Comparison of ENCODE assay signal across 11 cellular contexts in genomic region chr2:64222351-64222750, GRCh38.
DNase-seq lines count a peak whose midpoint lies in the region; ATAC-seq, FAIRE-seq and TF ChIP-seq lines count a peak whose summit lies in the region.
"Had no signal": no experiment of that assay in that cellular context is flagged by ENCODE, and none has a peak within 500 bp of the region (broad histone marks: within the 10 kb centered on the region; RNA-seq: fewer than 3 reads in every experiment).

No MANE protein-coding gene starts in this region.

- H2AFZ ChIP-seq in smooth muscle cell (ENCODE audit: low read depth) = no peak overlapping the region

- H3K27ac ChIP-seq in right cardiac atrium (ENCODE audit: low read length) (no peak overlapping the region), smooth muscle cell (ENCODE audit: low read depth) (no peak overlapping the region), esophagus squamous epithelium (peak overlapping the region in 2 of 4 donors; percentile 21 to 48)

- no peaks in the 10 kb centered on the region for H3K27me3 Mint-ChIP-seq in MCF 10A (ENCODE audit: insufficient read depth, unreplicated experiment)

- no peaks in the 10 kb centered on the region for H3F3A ChIP-seq in smooth muscle cell (ENCODE audit: low read depth)

- no peaks in the 10 kb centered on the region for H3K36me3 Mint-ChIP-seq in MCF 10A (ENCODE audit: insufficient read depth, unreplicated experiment)

- H3K4me3 ChIP-seq in right cardiac atrium (ENCODE audit: low read length) (no peak overlapping the region), smooth muscle cell (no peak overlapping the region), esophagus squamous epithelium (no peak overlapping the region)

- no peak for TF ChIP-seq POLR2A in GM12891 (IDR thresholded peaks at IDR 0.05; ENCODE audit: low read depth, low read length)
- TF ChIP-seq POLR2A in esophagus squamous epithelium (IDR thresholded peaks at IDR 0.05) = no peak

- no peak overlapping the region for H3K4me3 Mint-ChIP-seq in MCF 10A (ENCODE audit: unreplicated experiment)

- intact Hi-C loops in MCF 10A (cut with micrococcal nuclease) = no loop called here
- intact Hi-C loops in right cardiac atrium (cut with DNase I) = no loop called here
- intact Hi-C loops in esophagus squamous epithelium (cut with DNase I) = no loop called here

- DNase-seq in NCI-H446 treated with DMSO at 0.1 percent for 48 hours (lab: John Stamatoyannopoulos, UW) = peak; percentile 33
- peak; percentile 34 for DNase-seq in MCF 10A (ENCODE audit: unreplicated experiment)
- DNase-seq in right cardiac atrium = no peak
- no peak for DNase-seq in smooth muscle cell (lab: John Stamatoyannopoulos, UW; ENCODE audit: unreplicated experiment)
- no peak for DNase-seq in GM12891 (ENCODE audit: insufficient read length, low spot score)
- no peak for DNase-seq in esophagus squamous epithelium (lab: John Stamatoyannopoulos, UW)
- DNase-seq in amniotic stem cell (lab: John Stamatoyannopoulos, UW) = no peak
- DNase-seq: activated effector memory CD4-positive, alpha-beta T cell treated with anti-CD3 and anti-CD28 coated beads, Interleukin-2, amount 50 U/mL, for 16 hours; EL; NCI-H2081 had no signal

- TF ChIP-seq CTCF in MCF 10A (IDR thresholded peaks at IDR 0.05; ENCODE audit: unreplicated experiment) (no peak), smooth muscle cell (IDR thresholded peaks at IDR 0.05; ENCODE audit: borderline replicate concordance, insufficient read depth, poor library complexity, severe bottlenecking) (no peak), esophagus squamous epithelium (IDR thresholded peaks at IDR 0.05) (no peak)

- H4K20me1 ChIP-seq in smooth muscle cell (ENCODE audit: low read depth) = no peaks in the 10 kb centered on the region

- H3K79me2 ChIP-seq in smooth muscle cell (ENCODE audit: low read depth) = no peaks in the 10 kb centered on the region

- H3K36me3 ChIP-seq in smooth muscle cell (ENCODE audit: low read depth) = no peaks in the 10 kb centered on the region
- no peaks in the 10 kb centered on the region for H3K36me3 ChIP-seq in esophagus squamous epithelium

- H3K4me2 ChIP-seq in smooth muscle cell = peak overlapping the region; percentile 8

- POLR2A ChIA-PET in MCF 10A (lab: Yijun Ruan, JAX) = interaction anchor here (1.0 to 2.0 kb wide), 7 partner anchors 8 to 64 kb away, joined by 3 to 9 read pairs (median 5); no protein-coding TSS in a partner anchor

- no peak overlapping the region for H3K27ac Mint-ChIP-seq in MCF 10A (ENCODE audit: low read depth, unreplicated experiment)

- H3K27me3 ChIP-seq in right cardiac atrium (ENCODE audit: control insufficient read depth, insufficient read depth) = no peaks in the 10 kb centered on the region
- H3K27me3 ChIP-seq in smooth muscle cell (ENCODE audit: low read depth) = no peaks in the 10 kb centered on the region
- no peaks in the 10 kb centered on the region for H3K27me3 ChIP-seq in esophagus squamous epithelium

- FAIRE-seq in GM12891 (lab: Jason Lieb, UNC) = no peak
- FAIRE-seq: RCC 7860 had no signal

- H3K9me3 ChIP-seq in right cardiac atrium (ENCODE audit: control insufficient read depth, low read length) (no peaks in the 10 kb centered on the region), smooth muscle cell (replicated peaks; ENCODE audit: low read depth) (no peaks in the 10 kb centered on the region), esophagus squamous epithelium (no peaks in the 10 kb centered on the region)

- CTCF ChIA-PET in MCF 10A (lab: Yijun Ruan, JAX) = interaction anchor here (0.7 to 1.0 kb wide), 2 partner anchors 11 to 173 kb away, joined by 3 read pairs; no protein-coding TSS in a partner anchor

- no peaks in the 10 kb centered on the region for H3K9me3 Mint-ChIP-seq in MCF 10A (ENCODE audit: unreplicated experiment)

- BruUV-seq in MCF 10A (replicated peaks; lab: Mats Ljungman, UMichigan) = no TSS peak

- H3K4me1 ChIP-seq in right cardiac atrium (ENCODE audit: control insufficient read depth, insufficient read depth, low read length) (peaks cover 7% of the 10 kb centered on the region), smooth muscle cell (ENCODE audit: low read depth) (no peaks in the 10 kb centered on the region), esophagus squamous epithelium (peaks cover 10 to 43% (median 14%) of the 10 kb centered on the region in 3 donors)

- peak; percentile 78 to 89 for ATAC-seq in right cardiac atrium

- H3K4me1 Mint-ChIP-seq in MCF 10A (ENCODE audit: insufficient read depth, unreplicated experiment) = peaks cover 17% of the 10 kb centered on the region

- 26% methylated on average over 2 of the region's 2 CpGs for WGBS in right cardiac atrium
- WGBS in smooth muscle cell (ENCODE audit: low lambda C conversion rate) = 70% methylated on average over 2 of the region's 2 CpGs
- WGBS in esophagus squamous epithelium, 2 donors = 22 to 23% methylated on average over 2 of the region's 2 CpGs

- H3K9ac ChIP-seq in smooth muscle cell (ENCODE audit: low read depth) = no peak overlapping the region

TF ChIP-seq in GM12891, 5 proteins besides CTCF, POLR2A, EP300 and RAD21:
- TF ChIP-seq SPI1 (IDR thresholded peaks at IDR 0.05; ENCODE audit: low read depth, low read length) (no peak), PAX5 (IDR thresholded peaks at IDR 0.05; ENCODE audit: insufficient read depth, low read length, severe bottlenecking) (no peak), POLR2AphosphoS5 (IDR thresholded peaks at IDR 0.05; ENCODE audit: low read depth, low read length) (no peak), POU2F2 (IDR thresholded peaks at IDR 0.05; ENCODE audit: low read depth, low read length) (no peak), TAF1 (IDR thresholded peaks at IDR 0.05; ENCODE audit: low read depth, low read length) (no peak)

Comparison
In these comparisons a context has a peak if more than half of its experiments do, and no peak if none do; other contexts are left out.
1. DNase-seq: peak in NCI-H446 treated with DMSO at 0.1 percent for 48 hours (single experiment) and MCF 10A (single experiment); none in right cardiac atrium (0 of 3), smooth muscle cell (single experiment), GM12891 (single experiment), esophagus squamous epithelium (single experiment) and amniotic stem cell (single experiment).